27 cellular contexts compared by ENCODE assay signal in genomic region chr11:79610678-79611077, GRCh38.
DNase-seq lines count a peak whose midpoint lies in the region; ATAC-seq, FAIRE-seq and TF ChIP-seq lines count a peak whose summit lies in the region.
"Had no signal": no experiment of that assay in that cellular context is flagged by ENCODE, and none has a peak within 500 bp of the region (broad histone marks: within the 10 kb centered on the region; RNA-seq: fewer than 3 reads in every experiment).

No MANE protein-coding gene starts in this region.

- TF ChIP-seq RAD21 in HepG2 (CRISPR knock-in tag; IDR thresholded peaks at IDR 0.05) = no peak

- DNase-seq in HepG2 (ENCODE audit: low spot score) (no peak), right lobe of liver (no peak), WERI-Rb-1 (no peak), esophagus squamous epithelium (lab: John Stamatoyannopoulos, UW) (no peak), type B pancreatic cell (ENCODE audit: extremely low spot score, unreplicated experiment) (no peak), NCI-H1930 (lab: John Stamatoyannopoulos, UW) (no peak), NCI-H1105 treated with DMSO at 0.1 percent for 48 hours (lab: John Stamatoyannopoulos, UW) (no peak)
- DNase-seq: activated CD4-positive, alpha-beta T cell treated with anti-CD3 and anti-CD28 coated beads for 4 hours; activated T-cell treated with anti-CD3 and anti-CD28 coated beads, Interleukin-2, amount 50 U/mL, for 4 hours; body of pancreas; CD8-positive, alpha-beta memory T cell; DMS53; KBM-7; left cardiac atrium; mucosa of descending colon; NCI-H1105; NCI-H2029 treated with DMSO at 0.1 percent for 48 hours; NCI-H226; ovary; retina; spleen had no signal

- TF ChIP-seq POLR2A in HepG2 (IDR thresholded peaks at IDR 0.05; ENCODE audit: insufficient read depth in 1 of 2, low read depth in 2 of 2, low read length in 2 of 2) = no peak
- TF ChIP-seq POLR2A in right lobe of liver (IDR thresholded peaks at IDR 0.05) = no peak
- no peak for TF ChIP-seq POLR2A in esophagus squamous epithelium (IDR thresholded peaks at IDR 0.05)

- intact Hi-C loops in HepG2 (cut with micrococcal nuclease; ENCODE audit: unreplicated experiment) = no loop called here
- intact Hi-C loops in right lobe of liver (cut with DNase I) = no loop called here
- intact Hi-C loops in esophagus squamous epithelium (cut with DNase I) = no loop called here

- H3K4me1 ChIP-seq in HepG2 (ENCODE audit: insufficient read depth, low read length) (no peaks in the 10 kb centered on the region), right lobe of liver (no peaks in the 10 kb centered on the region), esophagus squamous epithelium (peaks cover 0 to 37% (median 8%) of the 10 kb centered on the region in 3 donors)
- H3K4me1 ChIP-seq: body of pancreas, spleen, tibial nerve had no signal

- CTCF ChIA-PET in HepG2 (lab: Yijun Ruan, JAX; ENCODE audit: low intra/inter-chr PET ratio, low total read pairs) = no interaction called here

- no peak for FAIRE-seq in HepG2 (lab: Jason Lieb, UNC)
- FAIRE-seq: G401.6 had no signal

- H3K4me3 ChIP-seq in HepG2 (replicated peaks in 1 of 3; ENCODE audit: insufficient read depth in 1 of 3, low read depth in 2 of 3, low read length in 3 of 3) = no peak overlapping the region
- no peak overlapping the region for H3K4me3 ChIP-seq in right lobe of liver
- H3K4me3 ChIP-seq in WERI-Rb-1 (ENCODE audit: low read depth, low read length) = no peak overlapping the region
- no peak overlapping the region for H3K4me3 ChIP-seq in esophagus squamous epithelium
- H3K4me3 ChIP-seq: body of pancreas, mucosa of descending colon, ovary, spleen, tibial nerve had no signal

- ATAC-seq in HepG2 (peak; percentile 44; the same call in 1 of the 3 replicates), right lobe of liver (no peak), HG03135 (IDR thresholded peaks at IDR 0.05; ENCODE audit: unreplicated experiment) (no peak)
- ATAC-seq: activated T-cell treated with anti-CD3 and anti-CD28 coated beads, Interleukin-2, amount 50 U/mL, for 4 hours; body of pancreas; left cardiac atrium; mucosa of descending colon had no signal

- no peak overlapping the region for H3K27ac Mint-ChIP-seq in type B pancreatic cell
- H3K27ac Mint-ChIP-seq: CD8-positive, alpha-beta memory T cell; nephron; T-helper 1 cell treated with Interleukin-12 subunit alpha and Interleukin-12 subunit beta and Interleukin-4 antibody, amounts not matched to agents 30 μg/mL and 1 μg/mL, for 36 hours had no signal

- H3K27me3 ChIP-seq in HepG2 (ENCODE audit: control insufficient read depth in 1 of 2, insufficient read depth in 2 of 2, low read length in 2 of 2) (no peaks in the 10 kb centered on the region), right lobe of liver (no peaks in the 10 kb centered on the region), WERI-Rb-1 (ENCODE audit: insufficient read depth, low read depth, severe bottlenecking) (peaks cover 61% of the 10 kb centered on the region), esophagus squamous epithelium (no peaks in the 10 kb centered on the region)
- H3K27me3 ChIP-seq: body of pancreas, ovary, spleen, tibial nerve had no signal

- H3K4me1 Mint-ChIP-seq in type B pancreatic cell (ENCODE audit: unreplicated experiment) = no peaks in the 10 kb centered on the region
- H3K4me1 Mint-ChIP-seq: CD8-positive, alpha-beta memory T cell had no signal

- H3K27ac ChIP-seq in HepG2 (ENCODE audit: extremely low read length, insufficient read depth, low read length) = no peak overlapping the region
- no peak overlapping the region for H3K27ac ChIP-seq in right lobe of liver
- H3K27ac ChIP-seq in WERI-Rb-1 = no peak overlapping the region
- H3K27ac ChIP-seq in esophagus squamous epithelium = peak overlapping the region in 3 of 4 donors; percentile 56 to 80 (median 67)
- H3K27ac ChIP-seq: body of pancreas, epithelial cell of prostate, ovary, spleen, tibial nerve had no signal

- H3K79me2 ChIP-seq in HepG2 (ENCODE audit: insufficient read depth, low read length) = no peaks in the 10 kb centered on the region

- TF ChIP-seq CTCF in HepG2 (CRISPR knock-in tag; IDR thresholded peaks at IDR 0.05) = no peak
- no peak for TF ChIP-seq CTCF in right lobe of liver (IDR thresholded peaks at IDR 0.05)
- TF ChIP-seq CTCF in WERI-Rb-1 (IDR thresholded peaks at IDR 0.05; ENCODE audit: low read depth, low read length) = 0 out of 2 replicates have a peak, but pooled peaks have one; percentile 9
- peak in 5 of 6 experiments; percentile 16 to 80 (median 51) for TF ChIP-seq CTCF in esophagus squamous epithelium (IDR thresholded peaks at IDR 0.05)
- peak; percentile 45 for TF ChIP-seq CTCF in type B pancreatic cell (conservative IDR thresholded peaks at IDR 0.05)

- BruUV-seq in HepG2 (replicated peaks; lab: Mats Ljungman, UMichigan) = no TSS peak

- no peak overlapping the region for H3K4me3 Mint-ChIP-seq in type B pancreatic cell
- H3K4me3 Mint-ChIP-seq: activated T-cell treated with anti-CD3 and anti-CD28 coated beads, Interleukin-2, amount 50 U/mL, for 4 hours; CD8-positive, alpha-beta memory T cell; nephron; T-helper 1 cell treated with Interleukin-12 subunit alpha and Interleukin-12 subunit beta and Interleukin-4 antibody, amounts not matched to agents 30 μg/mL and 1 μg/mL, for 36 hours had no signal

- WGBS in HepG2 (ENCODE audit: low lambda C conversion rate) = 4% methylated on average over 5 of the region's 7 CpGs
- 59% methylated on average over 4 of the region's 7 CpGs for WGBS in right lobe of liver (ENCODE audit: insufficient coverage, low coverage, low lambda C conversion rate, missing lambda C conversion rate)
- WGBS in esophagus squamous epithelium, 2 donors = 52 to 58% methylated on average over 5 of the region's 7 CpGs

- in situ Hi-C loops in HepG2 (cut with HindIII; ENCODE audit: extremely low pct_ligation_motif_present, low pct_unique_long_range_greater_than_20kb) = no loop called here

- H3K36me3 ChIP-seq in HepG2 (replicated peaks in 1 of 2; ENCODE audit: control insufficient read depth in 1 of 2, insufficient read depth in 2 of 2, low read length in 2 of 2) (no peaks in the 10 kb centered on the region), right lobe of liver (no peaks in the 10 kb centered on the region), WERI-Rb-1 (no peaks in the 10 kb centered on the region), esophagus squamous epithelium (no peaks in the 10 kb centered on the region)
- H3K36me3 ChIP-seq: ovary, spleen, tibial nerve had no signal

- no peak overlapping the region for H3K4me2 ChIP-seq in HepG2 (ENCODE audit: low read depth, low read length)

- H2AFZ ChIP-seq in HepG2 (ENCODE audit: low read length) = no peak overlapping the region

- no peaks in the 10 kb centered on the region for H4K20me1 ChIP-seq in HepG2 (ENCODE audit: insufficient read depth, low read length)

- TF ChIP-seq EP300 in HepG2 (IDR thresholded peaks at IDR 0.05; ENCODE audit: low read depth in 2 of 2, low read length in 2 of 2) (no peak), HepG2 (CRISPR knock-in tag; IDR thresholded peaks at IDR 0.05; ENCODE audit: borderline replicate concordance) (no peak)

- H3K36me3 Mint-ChIP-seq in type B pancreatic cell = no peaks in the 10 kb centered on the region

- H3K9me3 ChIP-seq in HepG2 (ENCODE audit: low read length) (no peaks in the 10 kb centered on the region), right lobe of liver (no peaks in the 10 kb centered on the region), WERI-Rb-1 (ENCODE audit: severe bottlenecking) (no peaks in the 10 kb centered on the region), esophagus squamous epithelium (no peaks in the 10 kb centered on the region)
- H3K9me3 ChIP-seq: body of pancreas, mucosa of descending colon, tibial nerve had no signal

- peaks cover 4% of the 10 kb centered on the region for H3K27me3 Mint-ChIP-seq in type B pancreatic cell
- H3K27me3 Mint-ChIP-seq: CD8-positive, alpha-beta memory T cell had no signal

- no peaks in the 10 kb centered on the region for H3K9me3 Mint-ChIP-seq in type B pancreatic cell
- H3K9me3 Mint-ChIP-seq: activated T-cell treated with anti-CD3 and anti-CD28 coated beads, Interleukin-2, amount 50 U/mL, for 4 hours; nephron had no signal

- POLR2A ChIA-PET in HepG2 (lab: Yijun Ruan, JAX) = no interaction called here

- no peak overlapping the region for H3K9ac ChIP-seq in HepG2 (ENCODE audit: insufficient read depth, low read depth, low read length)

TF ChIP-seq in HepG2, 621 proteins besides CTCF, POLR2A, EP300 and RAD21:
- no peak for TF ChIP-seq ZNF160 (CRISPR knock-in tag; IDR thresholded peaks at IDR 0.05)

Comparison
In these comparisons a context has a peak if more than half of its experiments do, and no peak if none do; other contexts are left out.
1. H3K27ac ChIP-seq: peak in esophagus squamous epithelium (3 of 4); none in HepG2 (single experiment), right lobe of liver (0 of 3) and WERI-Rb-1 (single experiment).
2. CTCF ChIP-seq: peak in WERI-Rb-1 (single experiment), esophagus squamous epithelium (5 of 6) and type B pancreatic cell (single experiment); none in HepG2 (single experiment) and right lobe of liver (0 of 4).